In the genomic region with DNA sequence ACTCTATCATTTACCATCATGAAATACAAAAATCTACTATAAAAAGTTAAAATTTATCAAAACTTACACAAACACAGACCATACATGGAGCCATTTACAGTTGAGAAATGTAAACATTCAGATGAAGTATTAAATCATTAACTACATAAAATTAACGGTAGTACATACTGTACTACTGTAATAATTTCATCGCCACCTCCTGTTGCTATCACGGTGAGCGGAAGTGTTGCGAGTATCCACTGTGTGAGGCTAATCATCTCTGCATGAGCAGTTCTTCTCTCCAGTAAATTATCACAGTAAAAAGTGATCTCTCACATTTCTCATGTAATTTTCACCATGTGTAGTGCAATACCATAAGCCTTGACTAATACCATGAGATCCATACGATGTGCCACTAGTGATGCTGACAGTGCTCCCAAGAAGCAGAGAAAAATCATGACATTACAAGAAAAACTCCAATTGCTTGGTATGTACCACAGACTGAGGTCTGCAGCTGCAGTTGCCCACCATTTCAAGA, we compare ENCODE assay signal across 18 cellular contexts. TPM values are rescaled to one million over a fixed set of nuclear protein-coding genes. Genes with fewer than 3 reads are reported as not detected.
DNase-seq lines count a peak whose midpoint lies in the region; ATAC-seq and TF ChIP-seq lines count a peak whose summit lies in the region.
"Had no signal": no experiment of that assay in that cellular context is flagged by ENCODE, and none has a peak within 500 bp of the region (broad histone marks: within the 10 kb centered on the region; RNA-seq: fewer than 3 reads in every experiment).

No MANE protein-coding gene starts in this region.

- POLR2A ChIA-PET in activated CD4-positive, alpha-beta T cell treated with anti-CD3 and anti-CD28 coated beads for 36 hours (lab: Charles Lee) = interaction anchor here (0.6 kb wide), 1 partner anchor 11 kb away, joined by 4 read pairs; no protein-coding TSS in a partner anchor

- peak; percentile 32 for ATAC-seq in activated CD4-positive, alpha-beta T cell treated with anti-CD3 and anti-CD28 coated beads for 36 hours
- ATAC-seq in natural killer cell = no peak
- ATAC-seq in natural killer cell treated with Interleukin-12 subunit alpha and Interleukin-12 subunit beta and Interleukin-15 and Interleukin-18, amount 100 ng/mL, for 72 hours = no peak
- peak; percentile 72 for ATAC-seq in left colon
- no peak for ATAC-seq in stimulated activated effector memory CD8-positive, alpha-beta T cell treated with anti-CD3 and anti-CD28 coated beads, Interleukin-12 subunit alpha, Interleukin-12 subunit beta, amount 100 ng/mL, for 72 hours
- no peak for ATAC-seq in HG02763 (IDR thresholded peaks at IDR 0.05; ENCODE audit: unreplicated experiment)
- ATAC-seq: HepG2, Panc1 had no signal

- CTCF ChIA-PET in activated CD4-positive, alpha-beta T cell treated with anti-CD3 and anti-CD28 coated beads for 36 hours (lab: Charles Lee) = interaction anchor here (0.6 to 1.6 kb wide), 3 partner anchors 9 to 68 kb away, joined by 3 to 5 read pairs (median 3); no protein-coding TSS in a partner anchor

- H3K27me3 Mint-ChIP-seq in activated CD4-positive, alpha-beta T cell treated with anti-CD3 and anti-CD28 coated beads for 36 hours = no peaks in the 10 kb centered on the region
- H3K27me3 Mint-ChIP-seq in natural killer cell (ENCODE audit: low read depth in 2 of 2) = no peaks in the 10 kb centered on the region
- H3K27me3 Mint-ChIP-seq in natural killer cell treated with Interleukin-12 subunit alpha and Interleukin-12 subunit beta and Interleukin-15 and Interleukin-18, amount 100 ng/mL, for 72 hours = no peaks in the 10 kb centered on the region

- H3K36me3 Mint-ChIP-seq in activated CD4-positive, alpha-beta T cell treated with anti-CD3 and anti-CD28 coated beads for 36 hours (ENCODE audit: low read depth) = peaks cover 74% of the 10 kb centered on the region
- peaks cover 12% of the 10 kb centered on the region for H3K36me3 Mint-ChIP-seq in natural killer cell
- H3K36me3 Mint-ChIP-seq in natural killer cell treated with Interleukin-12 subunit alpha and Interleukin-12 subunit beta and Interleukin-15 and Interleukin-18, amount 100 ng/mL, for 72 hours = peaks cover 19% of the 10 kb centered on the region
- peaks cover 62% of the 10 kb centered on the region for H3K36me3 Mint-ChIP-seq in stimulated activated effector memory CD8-positive, alpha-beta T cell treated with anti-CD3 and anti-CD28 coated beads, Interleukin-12 subunit alpha, Interleukin-12 subunit beta, amount 100 ng/mL, for 72 hours

- peak overlapping the region; percentile 56 for H3K27ac Mint-ChIP-seq in activated CD4-positive, alpha-beta T cell treated with anti-CD3 and anti-CD28 coated beads for 36 hours
- peak overlapping the region; percentile 55 to 71 for H3K27ac Mint-ChIP-seq in natural killer cell
- peak overlapping the region in 1 of 2 donors; percentile 22 for H3K27ac Mint-ChIP-seq in natural killer cell treated with Interleukin-12 subunit alpha and Interleukin-12 subunit beta and Interleukin-15 and Interleukin-18, amount 100 ng/mL, for 72 hours
- H3K27ac Mint-ChIP-seq in stimulated activated effector memory CD8-positive, alpha-beta T cell treated with anti-CD3 and anti-CD28 coated beads, Interleukin-12 subunit alpha, Interleukin-12 subunit beta, amount 100 ng/mL, for 72 hours = peak overlapping the region; percentile 36

- intact Hi-C loops in activated CD4-positive, alpha-beta T cell treated with anti-CD3 and anti-CD28 coated beads for 36 hours (cut with DNase I, micrococcal nuclease) = no loop called here
- intact Hi-C loops in natural killer cell (cut with micrococcal nuclease) (no loop called here), left colon (cut with DNase I, micrococcal nuclease) (no loop called here)

- peak; percentile 21 for DNase-seq in activated CD4-positive, alpha-beta T cell treated with anti-CD3 and anti-CD28 coated beads for 36 hours
- DNase-seq in activated CD4-positive, alpha-beta T cell treated with anti-CD3 and anti-CD28 coated beads, Interleukin-2, amount 50 U/mL, for 48 hours = no peak
- DNase-seq in natural killer cell = no peak
- DNase-seq in natural killer cell treated with Interleukin-12 subunit alpha and Interleukin-12 subunit beta and Interleukin-15 and Interleukin-18, amount 100 ng/mL, for 72 hours (ENCODE audit: low spot score) = no peak
- DNase-seq in left colon = no peak
- DNase-seq in stimulated activated effector memory CD8-positive, alpha-beta T cell treated with anti-CD3 and anti-CD28 coated beads, Interleukin-12 subunit alpha, Interleukin-12 subunit beta, amount 100 ng/mL, for 72 hours (ENCODE audit: low spot score in 2 of 2) = no peak
- DNase-seq in DMS79 treated with DMSO at 0.1 percent for 48 hours (lab: John Stamatoyannopoulos, UW) = no peak
- DNase-seq: AML-193, Calu3, DMS53, KG1, NCI-H1417 treated with DMSO at 0.1 percent for 48 hours, NCI-H2029 treated with DMSO at 0.1 percent for 48 hours, NCI-H2171 treated with DMSO at 0.1 percent for 48 hours, NCI-H510A had no signal

- no peak for TF ChIP-seq CTCF in natural killer cell (IDR thresholded peaks at IDR 0.05)

- peaks cover 94% of the 10 kb centered on the region for H3K4me1 Mint-ChIP-seq in activated CD4-positive, alpha-beta T cell treated with anti-CD3 and anti-CD28 coated beads for 36 hours
- H3K4me1 Mint-ChIP-seq in natural killer cell = peaks cover 67 to 89% of the 10 kb centered on the region in 2 donors
- H3K4me1 Mint-ChIP-seq in natural killer cell treated with Interleukin-12 subunit alpha and Interleukin-12 subunit beta and Interleukin-15 and Interleukin-18, amount 100 ng/mL, for 72 hours (ENCODE audit: low read depth in 2 of 2) = peaks cover 45 to 52% of the 10 kb centered on the region in 2 donors
- peaks cover 83% of the 10 kb centered on the region for H3K4me1 Mint-ChIP-seq in stimulated activated effector memory CD8-positive, alpha-beta T cell treated with anti-CD3 and anti-CD28 coated beads, Interleukin-12 subunit alpha, Interleukin-12 subunit beta, amount 100 ng/mL, for 72 hours

- no peak overlapping the region for H3K4me3 Mint-ChIP-seq in activated CD4-positive, alpha-beta T cell treated with anti-CD3 and anti-CD28 coated beads for 36 hours
- H3K4me3 Mint-ChIP-seq in natural killer cell = no peak overlapping the region
- no peak overlapping the region for H3K4me3 Mint-ChIP-seq in natural killer cell treated with Interleukin-12 subunit alpha and Interleukin-12 subunit beta and Interleukin-15 and Interleukin-18, amount 100 ng/mL, for 72 hours
- no peak overlapping the region for H3K4me3 Mint-ChIP-seq in stimulated activated effector memory CD8-positive, alpha-beta T cell treated with anti-CD3 and anti-CD28 coated beads, Interleukin-12 subunit alpha, Interleukin-12 subunit beta, amount 100 ng/mL, for 72 hours

- H3K9me3 Mint-ChIP-seq in activated CD4-positive, alpha-beta T cell treated with anti-CD3 and anti-CD28 coated beads for 36 hours (ENCODE audit: low read depth) = peaks cover 29% of the 10 kb centered on the region
- H3K9me3 Mint-ChIP-seq in natural killer cell = peaks cover 4 to 5% of the 10 kb centered on the region in 2 donors
- H3K9me3 Mint-ChIP-seq in natural killer cell treated with Interleukin-12 subunit alpha and Interleukin-12 subunit beta and Interleukin-15 and Interleukin-18, amount 100 ng/mL, for 72 hours = peaks cover 4% of the 10 kb centered on the region
- H3K9me3 Mint-ChIP-seq in stimulated activated effector memory CD8-positive, alpha-beta T cell treated with anti-CD3 and anti-CD28 coated beads, Interleukin-12 subunit alpha, Interleukin-12 subunit beta, amount 100 ng/mL, for 72 hours = peaks cover 11% of the 10 kb centered on the region

RNA-seq across cellular contexts. Expression of gene SMAD2, which starts 21.9 kb away (rescaled TPM):
- total RNA-seq in activated CD4-positive, alpha-beta T cell treated with anti-CD3 and anti-CD28 coated beads for 36 hours = 100 to 1,000 TPM; 169 to 178 TPM
- 100 to 1,000 TPM; 138 to 160 (median 148) TPM for total RNA-seq in natural killer cell
- total RNA-seq in natural killer cell treated with Interleukin-12 subunit alpha and Interleukin-12 subunit beta and Interleukin-15 and Interleukin-18, amount 100 ng/mL, for 72 hours = 100 to 1,000 TPM in 1 of 2 donors, 10 to 100 TPM in 1; 92.1 to 102 TPM
- total RNA-seq in left colon = 100 to 1,000 TPM; 118 to 123 TPM

Comparison
In these comparisons a context has a peak if more than half of its experiments do, and no peak if none do; other contexts are left out.
1. ATAC-seq: peak in activated CD4-positive, alpha-beta T cell treated with anti-CD3 and anti-CD28 coated beads for 36 hours (single experiment) and left colon (single experiment); none in natural killer cell (0 of 3), natural killer cell treated with Interleukin-12 subunit alpha and Interleukin-12 subunit beta and Interleukin-15 and Interleukin-18, amount 100 ng/mL, for 72 hours (0 of 2), stimulated activated effector memory CD8-positive, alpha-beta T cell treated with anti-CD3 and anti-CD28 coated beads, Interleukin-12 subunit alpha, Interleukin-12 subunit beta, amount 100 ng/mL, for 72 hours (single experiment) and HG02763 (single experiment).